Comparison of ENCODE assay signal across 23 cellular contexts in the genomic region with DNA sequence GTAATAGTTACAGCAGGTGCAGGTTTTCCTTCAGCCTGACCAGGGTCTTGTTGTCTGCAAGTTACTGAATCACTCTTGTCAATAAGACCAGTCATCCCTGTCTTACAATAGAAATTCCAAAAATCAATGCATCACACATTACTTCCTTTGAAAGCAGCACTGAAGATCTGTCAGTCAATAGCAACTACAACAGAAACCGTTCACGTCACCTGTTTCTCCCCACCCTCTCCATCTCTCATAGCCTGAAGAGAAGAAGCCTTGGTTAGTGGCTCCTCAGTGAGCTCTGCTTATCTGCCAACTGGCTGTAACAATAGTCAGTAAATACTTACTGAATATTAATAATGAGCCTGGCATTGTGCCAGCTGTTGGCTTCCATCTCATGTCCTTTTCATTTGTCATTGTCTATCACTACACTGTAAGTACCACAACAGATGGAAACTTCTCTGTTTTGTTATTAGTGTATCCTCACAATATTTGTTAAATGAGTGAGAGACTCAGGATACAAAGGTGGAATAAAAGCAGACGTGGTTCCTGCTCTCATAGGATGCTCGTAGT.
DNase-seq lines count a peak whose midpoint lies in the region; ATAC-seq, FAIRE-seq and TF ChIP-seq lines count a peak whose summit lies in the region.
"Had no signal": no experiment of that assay in that cellular context is flagged by ENCODE, and none has a peak within 500 bp of the region (broad histone marks: within the 10 kb centered on the region; RNA-seq: fewer than 3 reads in every experiment).

No MANE protein-coding gene starts in this region.

- no peak for TF ChIP-seq RAD21 in GM12878 (IDR thresholded peaks at IDR 0.05; ENCODE audit: insufficient read depth, low read depth, low read length)

- H3K27ac ChIP-seq in GM12878 (ENCODE audit: control insufficient read depth, insufficient read depth) = peak overlapping the region; percentile 37; the same call in 1 of the 2 replicates
- no peak overlapping the region for H3K27ac ChIP-seq in dorsolateral prefrontal cortex
- H3K27ac ChIP-seq: left ventricle myocardium inferior, right atrium auricular region, RWPE1, transverse colon had no signal

- SMC1A ChIA-PET in GM12878 (lab: Charles Lee; ENCODE audit: uncharacterized antibody, unreplicated experiment) = interaction anchor here (0.8 to 12.4 kb wide), 9 partner anchors 9 to 123 kb away, joined by 3 to 507 read pairs (median 5); no protein-coding TSS in a partner anchor

- CTCF ChIA-PET in GM12878 (lab: Yijun Ruan, JAX) = interaction anchor here (10.7 to 11.5 kb wide), 2 partner anchors 23 to 125 kb away, joined by 228 to 323 read pairs; no protein-coding TSS in a partner anchor

- no peak for TF ChIP-seq POLR2A in GM12878 (IDR thresholded peaks at IDR 0.05; ENCODE audit: low read depth, low read length)

- WGBS in GM12878 (ENCODE audit: insufficient coverage, insufficient replicate concordance, low lambda C conversion rate, missing lambda C conversion rate) = 75% methylated on average over 4 of the region's 4 CpGs

- POLR2A ChIA-PET in GM12878 (lab: Charles Lee) = interaction anchor here (1.5 to 10.3 kb wide), 3 partner anchors 13 to 22 kb away, joined by 5 to 209 read pairs (median 8); no protein-coding TSS in a partner anchor

- in situ Hi-C loops in GM12878 (cut with MboI) = loop anchor here (10.0 kb wide), 1 partner anchor 507 kb away; no protein-coding TSS in a partner anchor

- peaks cover 38% of the 10 kb centered on the region for H3K4me1 ChIP-seq in GM12878 (ENCODE audit: control insufficient read depth, insufficient read depth, low read length)
- H3K4me1 ChIP-seq: left ventricle myocardium inferior, right atrium auricular region, transverse colon had no signal

- ATAC-seq in GM18861 (IDR thresholded peaks at IDR 0.05; ENCODE audit: unreplicated experiment) (peak; percentile 38), GM19467 (IDR thresholded peaks at IDR 0.05; ENCODE audit: unreplicated experiment) (peak; percentile 54), HG03354 (IDR thresholded peaks at IDR 0.05; ENCODE audit: poor library complexity, severe bottlenecking, unreplicated experiment) (peak; percentile 70), GM12878 (no peak), GM19328 (IDR thresholded peaks at IDR 0.05; ENCODE audit: unreplicated experiment) (no peak)
- ATAC-seq: activated T-cell treated with anti-CD3 and anti-CD28 coated beads, Interleukin-2, amount 50 U/mL, for 4 hours had no signal

- no peak for FAIRE-seq in GM12878 (lab: Jason Lieb, UNC)
- FAIRE-seq: bronchial epithelial cell, D721Med, H1 had no signal

- H3K36me3 ChIP-seq in GM12878 (ENCODE audit: control insufficient read depth in 2 of 2, insufficient read depth in 2 of 2, low read length in 1 of 2) = no peaks in the 10 kb centered on the region; a peak in 1 of 4 replicates
- H3K36me3 ChIP-seq: left ventricle myocardium inferior, right atrium auricular region, transverse colon had no signal

- peak overlapping the region; percentile 15; the same call in 1 of the 2 replicates for H2AFZ ChIP-seq in GM12878 (ENCODE audit: control insufficient read depth, low read depth, low read length)

- DNase-seq in GM12878 (ENCODE audit: low read depth, low spot score) = no peak
- no peak for DNase-seq in dorsolateral prefrontal cortex
- no peak for DNase-seq in NCI-H2196 (lab: John Stamatoyannopoulos, UW; ENCODE audit: unreplicated experiment)
- DNase-seq: activated CD4-positive, alpha-beta memory T cell treated with anti-CD3 and anti-CD28 coated beads for 36 hours; activated naive CD8-positive, alpha-beta T cell treated with anti-CD3 and anti-CD28 coated beads for 36 hours; activated T-cell treated with anti-CD3 and anti-CD28 coated beads, Interleukin-2, amount 50 U/mL, for 4 hours; GF-D8; left ventricle myocardium inferior; MM.1S; NCI-H2171; nucleus accumbens; stimulated activated CD4-positive, alpha-beta T cell treated with anti-CD3 and anti-CD28 coated beads, Interleukin-15, amount 100 ng/mL, for 24 hours; stimulated activated naive CD4-positive, alpha-beta T cell treated with Interleukin-2 at 50 U/mL for 16 hours; transverse colon had no signal

- H3K4me3 ChIP-seq in GM12878 = no peak overlapping the region
- H3K4me3 ChIP-seq in dorsolateral prefrontal cortex = no peak overlapping the region
- H3K4me3 ChIP-seq: left ventricle myocardium inferior, right atrium auricular region, transverse colon had no signal

- TF ChIP-seq CTCF in GM12878 (IDR thresholded peaks at IDR 0.05 in 2 of 3, conservative IDR thresholded peaks at IDR 0.05 in 1 of 3; ENCODE audit: control insufficient read depth in 2 of 3, extremely low read depth in 1 of 3, insufficient read depth in 1 of 3, low read depth in 3 of 3, low read length in 3 of 3) = no peak
- no peak for TF ChIP-seq CTCF in dorsolateral prefrontal cortex (IDR thresholded peaks at IDR 0.05 in 54 of 56, conservative IDR thresholded peaks at IDR 0.05 in 2 of 56; ENCODE audit: low read depth in 1 of 56, partially characterized antibody in 56 of 56)

- H4K20me1 ChIP-seq in GM12878 (ENCODE audit: control insufficient read depth, insufficient read depth) = no peaks in the 10 kb centered on the region

- no peak overlapping the region for H3K4me2 ChIP-seq in GM12878 (ENCODE audit: control insufficient read depth, insufficient read depth)

- H3K9ac ChIP-seq in GM12878 (ENCODE audit: control insufficient read depth, insufficient read depth, low read length) = no peak overlapping the region

- H3K79me2 ChIP-seq in GM12878 (ENCODE audit: control insufficient read depth, insufficient read depth, low read length) = no peaks in the 10 kb centered on the region

- peaks cover 9% of the 10 kb centered on the region for H3K9me3 ChIP-seq in GM12878 (replicated peaks; ENCODE audit: control insufficient read depth, insufficient read depth, low read length)
- H3K9me3 ChIP-seq: transverse colon had no signal

- no peak; a peak in 1 of 4 replicates for TF ChIP-seq EP300 in GM12878 (IDR thresholded peaks at IDR 0.05; ENCODE audit: borderline replicate concordance in 1 of 2, control insufficient read depth in 1 of 2, low read depth in 2 of 2, low read length in 2 of 2)

- no TSS peak for BruUV-seq in GM12878 (replicated peaks; lab: Mats Ljungman, UMichigan)

- no peaks in the 10 kb centered on the region for H3K27me3 ChIP-seq in GM12878 (replicated peaks in 1 of 2; ENCODE audit: control insufficient read depth in 2 of 2, insufficient read depth in 2 of 2, low read length in 1 of 2)
- H3K27me3 ChIP-seq in dorsolateral prefrontal cortex = no peaks in the 10 kb centered on the region
- H3K27me3 ChIP-seq: right atrium auricular region, transverse colon had no signal

- intact Hi-C loops in GM12878 (cut with micrococcal nuclease; ENCODE audit: unreplicated experiment) (no loop called here), dorsolateral prefrontal cortex (cut with DNase I) (no loop called here)

- RAD21 ChIA-PET in GM12878 (lab: Charles Lee; ENCODE audit: unreplicated experiment) = interaction anchor here (1.2 to 15.3 kb wide), 3 partner anchors 22 to 120 kb away, joined by 3 to 503 read pairs (median 279); no protein-coding TSS in a partner anchor

TF ChIP-seq in GM12878, 131 proteins besides CTCF, POLR2A, EP300 and RAD21 (continues in another document):
- no peak for TF ChIP-seq SUPT20H (IDR thresholded peaks at IDR 0.05; ENCODE audit: borderline replicate concordance, control insufficient read depth, low read depth, low read length)
- TF ChIP-seq CBX5 (IDR thresholded peaks at IDR 0.05; ENCODE audit: low read depth) = 0 out of 2 replicates have a peak, but pooled peaks have one; percentile 24
- no peak for TF ChIP-seq BACH1 (IDR thresholded peaks at IDR 0.05; ENCODE audit: borderline replicate concordance)
- TF ChIP-seq, protein P1, sequence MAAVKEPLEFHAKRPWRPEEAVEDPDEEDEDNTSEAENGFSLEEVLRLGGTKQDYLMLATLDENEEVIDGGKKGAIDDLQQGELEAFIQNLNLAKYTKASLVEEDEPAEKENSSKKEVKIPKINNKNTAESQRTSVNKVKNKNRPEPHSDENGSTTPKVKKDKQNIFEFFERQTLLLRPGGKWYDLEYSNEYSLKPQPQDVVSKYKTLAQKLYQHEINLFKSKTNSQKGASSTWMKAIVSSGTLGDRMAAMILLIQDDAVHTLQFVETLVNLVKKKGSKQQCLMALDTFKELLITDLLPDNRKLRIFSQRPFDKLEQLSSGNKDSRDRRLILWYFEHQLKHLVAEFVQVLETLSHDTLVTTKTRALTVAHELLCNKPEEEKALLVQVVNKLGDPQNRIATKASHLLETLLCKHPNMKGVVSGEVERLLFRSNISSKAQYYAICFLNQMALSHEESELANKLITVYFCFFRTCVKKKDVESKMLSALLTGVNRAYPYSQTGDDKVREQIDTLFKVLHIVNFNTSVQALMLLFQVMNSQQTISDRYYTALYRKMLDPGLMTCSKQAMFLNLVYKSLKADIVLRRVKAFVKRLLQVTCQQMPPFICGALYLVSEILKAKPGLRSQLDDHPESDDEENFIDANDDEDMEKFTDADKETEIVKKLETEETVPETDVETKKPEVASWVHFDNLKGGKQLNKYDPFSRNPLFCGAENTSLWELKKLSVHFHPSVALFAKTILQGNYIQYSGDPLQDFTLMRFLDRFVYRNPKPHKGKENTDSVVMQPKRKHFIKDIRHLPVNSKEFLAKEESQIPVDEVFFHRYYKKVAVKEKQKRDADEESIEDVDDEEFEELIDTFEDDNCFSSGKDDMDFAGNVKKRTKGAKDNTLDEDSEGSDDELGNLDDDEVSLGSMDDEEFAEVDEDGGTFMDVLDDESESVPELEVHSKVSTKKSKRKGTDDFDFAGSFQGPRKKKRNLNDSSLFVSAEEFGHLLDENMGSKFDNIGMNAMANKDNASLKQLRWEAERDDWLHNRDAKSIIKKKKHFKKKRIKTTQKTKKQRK (IDR thresholded peaks at IDR 0.05; ENCODE audit: low read depth, low read length) = no peak
- TF ChIP-seq, protein P2, sequence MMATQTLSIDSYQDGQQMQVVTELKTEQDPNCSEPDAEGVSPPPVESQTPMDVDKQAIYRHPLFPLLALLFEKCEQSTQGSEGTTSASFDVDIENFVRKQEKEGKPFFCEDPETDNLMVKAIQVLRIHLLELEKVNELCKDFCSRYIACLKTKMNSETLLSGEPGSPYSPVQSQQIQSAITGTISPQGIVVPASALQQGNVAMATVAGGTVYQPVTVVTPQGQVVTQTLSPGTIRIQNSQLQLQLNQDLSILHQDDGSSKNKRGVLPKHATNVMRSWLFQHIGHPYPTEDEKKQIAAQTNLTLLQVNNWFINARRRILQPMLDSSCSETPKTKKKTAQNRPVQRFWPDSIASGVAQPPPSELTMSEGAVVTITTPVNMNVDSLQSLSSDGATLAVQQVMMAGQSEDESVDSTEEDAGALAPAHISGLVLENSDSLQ (IDR thresholded peaks at IDR 0.05) = peak; percentile 47; the same call in 1 of the 2 replicates
- TF ChIP-seq SMAD1 (IDR thresholded peaks at IDR 0.05; ENCODE audit: low read depth, partially characterized antibody) = peak; percentile 80

Comparison
In these comparisons a context has a peak if more than half of its experiments do, and no peak if none do; other contexts are left out.
1. ATAC-seq: peak in GM18861 (single experiment), GM19467 (single experiment) and HG03354 (single experiment); none in GM12878 (single experiment) and GM19328 (single experiment).